15 cellular contexts compared by ENCODE assay signal in the genomic region with DNA sequence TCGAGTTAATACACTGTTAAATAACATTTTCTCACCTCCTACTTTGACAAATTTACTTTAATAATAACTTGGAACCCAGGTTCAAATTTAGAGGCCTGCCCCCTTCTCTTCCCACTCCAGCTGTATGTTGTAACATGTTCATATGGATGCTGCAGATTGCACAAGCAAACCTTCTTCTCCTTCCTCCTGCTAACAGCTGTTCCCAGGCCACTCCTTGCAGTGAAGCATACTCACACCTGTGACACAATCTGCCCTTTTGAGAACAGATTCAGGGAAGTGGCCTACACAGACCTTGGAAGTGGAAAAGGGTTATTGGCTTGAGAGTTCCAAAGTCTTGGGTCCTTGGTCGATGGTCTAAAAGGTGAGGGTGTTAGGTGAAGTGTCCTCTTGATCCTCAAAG.
DNase-seq lines count a peak whose midpoint lies in the region; ATAC-seq and TF ChIP-seq lines count a peak whose summit lies in the region.
"Had no signal": no experiment of that assay in that cellular context is flagged by ENCODE, and none has a peak within 500 bp of the region (broad histone marks: within the 10 kb centered on the region; RNA-seq: fewer than 3 reads in every experiment).

No MANE protein-coding gene starts in this region.

- H3K27ac ChIP-seq in GM23248 (no peak overlapping the region), psoas muscle (peak overlapping the region; percentile 68)
- H3K27ac ChIP-seq: Peyer's patch, right atrium auricular region, tibial artery had no signal

- ATAC-seq in esophagus mucosa (peak; percentile 75), psoas muscle (peak; percentile 75 to 91 (median 83)), GM21447 (IDR thresholded peaks at IDR 0.05; ENCODE audit: unreplicated experiment) (no peak)

- H3K4me3 ChIP-seq in GM23248 (no peak overlapping the region), psoas muscle (no peak overlapping the region)
- H3K4me3 ChIP-seq: Peyer's patch, right atrium auricular region, tibial artery had no signal

- H3K27me3 Mint-ChIP-seq in activated CD4-positive, alpha-beta memory T cell treated with anti-CD3 and anti-CD28 coated beads, Interleukin-2, amount 10 ng/mL, durations not matched to agents 7 days and 5 days = peaks cover 25% of the 10 kb centered on the region

- in situ Hi-C loops in GM23248 (cut with MboI) = no loop called here
- in situ Hi-C loops in KBM-7 (cut with MboI; ENCODE audit: low pct_unique_long_range_greater_than_20kb, low sequenced_read_pairs) = no loop called here

- H3K9me2 ChIP-seq in GM23248 (ENCODE audit: insufficient read depth) = no peaks in the 10 kb centered on the region

- H2AFZ ChIP-seq in GM23248 = no peak overlapping the region

- CTCF ChIA-PET in activated CD4-positive, alpha-beta memory T cell treated with anti-CD3 and anti-CD28 coated beads, Interleukin-2, amount 10 ng/mL, durations not matched to agents 7 days and 5 days (lab: Charles Lee) = no interaction called here

- no peak overlapping the region for H3K9ac ChIP-seq in GM23248

- intact Hi-C loops in psoas muscle (cut with DNase I) = no loop called here

- no peaks in the 10 kb centered on the region for H3K9me3 Mint-ChIP-seq in activated CD4-positive, alpha-beta memory T cell treated with anti-CD3 and anti-CD28 coated beads, Interleukin-2, amount 10 ng/mL, durations not matched to agents 7 days and 5 days

- peaks cover 59% of the 10 kb centered on the region for H4K20me1 ChIP-seq in GM23248 (ENCODE audit: insufficient read depth)

- no peaks in the 10 kb centered on the region for H3K36me3 Mint-ChIP-seq in activated CD4-positive, alpha-beta memory T cell treated with anti-CD3 and anti-CD28 coated beads, Interleukin-2, amount 10 ng/mL, durations not matched to agents 7 days and 5 days (ENCODE audit: low read depth)

- no peaks in the 10 kb centered on the region for H3K27me3 ChIP-seq in GM23248 (replicated peaks; ENCODE audit: insufficient read depth)
- no peaks in the 10 kb centered on the region for H3K27me3 ChIP-seq in psoas muscle (ENCODE audit: insufficient read depth in 3 of 3, low read length in 2 of 3)
- H3K27me3 ChIP-seq: Peyer's patch, right atrium auricular region, tibial artery had no signal

- H3K4me2 ChIP-seq in GM23248 (ENCODE audit: unreplicated experiment) = no peak overlapping the region

- DNase-seq in GM23248 (peak; percentile 33), NCI-H2171 treated with DMSO at 0.1 percent for 48 hours (lab: John Stamatoyannopoulos, UW) (peak; percentile 74), psoas muscle (no peak), KBM-7 (no peak), cerebellar nuclear complex (lab: John Stamatoyannopoulos, UW) (no peak)
- DNase-seq in activated CD4-positive, alpha-beta memory T cell treated with anti-CD3 and anti-CD28 coated beads, Interleukin-2, amount 10 ng/mL, durations not matched to agents 7 days and 5 days = no peak
- DNase-seq: AML-193, NCI-H1092 treated with DMSO at 0.1 percent for 48 hours, NCI-H526 treated with DMSO at 0.1 percent for 48 hours, tibial artery, WERI-Rb-1 had no signal

- H3K4me1 Mint-ChIP-seq in activated CD4-positive, alpha-beta memory T cell treated with anti-CD3 and anti-CD28 coated beads, Interleukin-2, amount 10 ng/mL, durations not matched to agents 7 days and 5 days = peaks cover 33% of the 10 kb centered on the region

- H3K9me3 ChIP-seq in GM23248 (ENCODE audit: low read depth) (no peaks in the 10 kb centered on the region), psoas muscle (no peaks in the 10 kb centered on the region)
- H3K9me3 ChIP-seq: Peyer's patch, right atrium auricular region, tibial artery had no signal

- peaks cover 51% of the 10 kb centered on the region for H3K4me1 ChIP-seq in GM23248 (ENCODE audit: insufficient read depth)
- peaks cover 74% of the 10 kb centered on the region for H3K4me1 ChIP-seq in psoas muscle

- no peak for TF ChIP-seq CTCF in psoas muscle (IDR thresholded peaks at IDR 0.05)

- H3K36me3 ChIP-seq in GM23248 (ENCODE audit: low read depth) = no peaks in the 10 kb centered on the region
- no peaks in the 10 kb centered on the region for H3K36me3 ChIP-seq in psoas muscle (ENCODE audit: insufficient read depth in 1 of 2, low read depth in 1 of 2)
- H3K36me3 ChIP-seq: Peyer's patch, right atrium auricular region, tibial artery, WERI-Rb-1 had no signal

- no peak overlapping the region for H3K4me3 Mint-ChIP-seq in activated CD4-positive, alpha-beta memory T cell treated with anti-CD3 and anti-CD28 coated beads, Interleukin-2, amount 10 ng/mL, durations not matched to agents 7 days and 5 days

- 92 to 100% methylated on average over 2 of the region's 2 CpGs for WGBS in GM23248 (ENCODE audit: low coverage in 1 of 2, low lambda C conversion rate in 2 of 2, missing lambda C conversion rate in 2 of 2), 2 experiments
- WGBS in psoas muscle, 3 donors = 84 to 91% (median 86%) methylated on average over 2 of the region's 2 CpGs

- POLR2A ChIA-PET in activated CD4-positive, alpha-beta memory T cell treated with anti-CD3 and anti-CD28 coated beads, Interleukin-2, amount 10 ng/mL, durations not matched to agents 7 days and 5 days (lab: Charles Lee) = no interaction called here

- H3K79me2 ChIP-seq in GM23248 (ENCODE audit: insufficient read depth) = peaks cover 99% of the 10 kb centered on the region

- H3F3A ChIP-seq in GM23248 (ENCODE audit: insufficient read depth) = peaks cover 52% of the 10 kb centered on the region

- no peak overlapping the region for H3K27ac Mint-ChIP-seq in activated CD4-positive, alpha-beta memory T cell treated with anti-CD3 and anti-CD28 coated beads, Interleukin-2, amount 10 ng/mL, durations not matched to agents 7 days and 5 days

Comparison
In these comparisons a context has a peak if more than half of its experiments do, and no peak if none do; other contexts are left out.
1. DNase-seq: peak in GM23248 (single experiment) and NCI-H2171 treated with DMSO at 0.1 percent for 48 hours (single experiment); none in psoas muscle (0 of 2), KBM-7 (single experiment), activated CD4-positive, alpha-beta memory T cell treated with anti-CD3 and anti-CD28 coated beads, Interleukin-2, amount 10 ng/mL, durations not matched to agents 7 days and 5 days (single experiment) and cerebellar nuclear complex (0 of 2).